Comparison of ENCODE assay signal across 8 cellular contexts in genomic region chr19:6056801-6057650, GRCh38. TPM values are rescaled to one million over a fixed set of nuclear protein-coding genes. Genes with fewer than 3 reads are reported as not detected.
DNase-seq lines count a peak whose midpoint lies in the region; ATAC-seq and TF ChIP-seq lines count a peak whose summit lies in the region.

No MANE protein-coding gene starts in this region.

- H3K9me3 ChIP-seq in BE2C = no peaks in the 10 kb centered on the region

- H3K4me3 ChIP-seq in epithelial cell of esophagus (ENCODE audit: low read length) (no peak overlapping the region), urinary bladder (ENCODE audit: low read depth, low read length) (no peak overlapping the region), BE2C (ENCODE audit: low read depth, low read length) (no peak overlapping the region)

- TF ChIP-seq CTCF in epithelial cell of esophagus (IDR thresholded peaks at IDR 0.05; ENCODE audit: insufficient read depth, low read depth, low read length, missing control alignments) = no peak
- TF ChIP-seq CTCF in BE2C (IDR thresholded peaks at IDR 0.05; ENCODE audit: low read depth, low read length) = no peak

- DNase-seq in AG08396 (ENCODE audit: low spot score) (peak; percentile 80), HT-29 (ENCODE audit: low spot score) (peak; percentile 84), SIG-M5 treated with dmso at 0.1 percent for 504 hours (lab: John Stamatoyannopoulos, UW; ENCODE audit: unreplicated experiment) (peak; percentile 97), epithelial cell of esophagus (ENCODE audit: low read depth) (peak; percentile 99), mucosa of gallbladder (ENCODE audit: low spot score) (peak; percentile 74), BE2C (no peak)

- H3K27me3 ChIP-seq in BE2C = no peaks in the 10 kb centered on the region

- 12% methylated on average over 28 of the region's 28 CpGs for WGBS in urinary bladder

- peak overlapping the region; percentile 87 for H3K27ac ChIP-seq in urinary bladder (ENCODE audit: low read depth)

- peaks cover 3% of the 10 kb centered on the region for H3K4me1 ChIP-seq in urinary bladder (ENCODE audit: insufficient read depth)
- peaks cover 14% of the 10 kb centered on the region for H3K4me1 ChIP-seq in BE2C

- H3K36me3 ChIP-seq in urinary bladder (ENCODE audit: insufficient read depth) (no peaks in the 10 kb centered on the region), BE2C (no peaks in the 10 kb centered on the region)

- ATAC-seq in GM21526 (IDR thresholded peaks at IDR 0.05; ENCODE audit: low FRiP score, unreplicated experiment) = no peak

RNA-seq across cellular contexts. Expression of gene RFX2, which starts 53.3 kb away (rescaled TPM):
- 11.8 and 18.8 TPM in 2 replicates for total RNA-seq in HT-29 (2014; rRNA removed; shearing (Covaris generic))
- 8.6 TPM for total RNA-seq in mucosa of gallbladder
- total RNA-seq in urinary bladder = 13.4 TPM
- polyA plus RNA-seq in urinary bladder = 12.8 TPM
- polyA plus RNA-seq in BE2C (2012; ENCODE audit: insufficient read depth, insufficient read length, low read depth) = 19.3 TPM
